Comparison of ENCODE assay signal across 16 cellular contexts in genomic region chr22:47372111-47372581, GRCh38.
"Had no signal": no experiment of that assay in that cellular context is flagged by ENCODE, and none has a peak within 500 bp of the region (broad histone marks: within the 10 kb centered on the region; RNA-seq: fewer than 3 reads in every experiment).

No MANE protein-coding gene starts in this region.

- H3K9ac ChIP-seq: parathyroid adenoma had no signal

- DNase-seq: activated CD4-positive, alpha-beta T cell treated with anti-CD3 and anti-CD28 coated beads for 1 hour; activated naive CD4-positive, alpha-beta T cell treated with anti-CD3 and anti-CD28 coated beads, Interleukin-2, amount 50 U/mL, for 16 hours; brain microvascular endothelial cell; effector CD8-positive, alpha-beta T cell; esophagus squamous epithelium; left cardiac atrium; natural killer cell; stimulated activated CD4-positive, alpha-beta T cell treated with anti-CD3 and anti-CD28 coated beads, Interleukin-12 subunit alpha, Interleukin-12 subunit beta, amount 100 ng/mL, for 4 hours; stimulated activated CD4-positive, alpha-beta T cell treated with anti-CD3 and anti-CD28 coated beads, Interleukin-1b, Interleukin-23, amount 100 ng/mL, for 48 hours; stimulated activated naive CD4-positive, alpha-beta T cell treated with Interleukin-2 at 50 U/mL for 16 hours; substantia nigra; T1000; transverse colon had no signal

- H2AFZ ChIP-seq: hepatocyte, parathyroid adenoma had no signal

- H3K36me3 ChIP-seq: brain microvascular endothelial cell, esophagus squamous epithelium, transverse colon had no signal

- ATAC-seq: left cardiac atrium, natural killer cell had no signal

- H3K4me1 ChIP-seq: parathyroid adenoma, transverse colon had no signal

- FAIRE-seq: endothelial cell of umbilical vein had no signal

- H3K9me3 ChIP-seq: esophagus squamous epithelium, transverse colon had no signal

- H3K4me2 ChIP-seq: hepatocyte had no signal

- H3K4me3 ChIP-seq: esophagus squamous epithelium, hepatocyte, transverse colon had no signal

- H3K79me2 ChIP-seq: hepatocyte, parathyroid adenoma had no signal

- H3K27me3 ChIP-seq: brain microvascular endothelial cell, hepatocyte, transverse colon had no signal

- H3K27ac ChIP-seq: brain microvascular endothelial cell, esophagus squamous epithelium, hepatocyte, parathyroid adenoma, transverse colon had no signal
